10 cellular contexts compared by ENCODE assay signal in genomic region chr4:121139533-121140222, GRCh38. TPM values are rescaled to one million over a fixed set of nuclear protein-coding genes. Genes with fewer than 3 reads are reported as not detected.
DNase-seq lines count a peak whose midpoint lies in the region; ATAC-seq, FAIRE-seq and TF ChIP-seq lines count a peak whose summit lies in the region.
"Had no signal": no experiment of that assay in that cellular context is flagged by ENCODE, and none has a peak within 500 bp of the region (broad histone marks: within the 10 kb centered on the region; RNA-seq: fewer than 3 reads in every experiment).

No MANE protein-coding gene starts in this region.

- no peaks in the 10 kb centered on the region for H3K9me3 Mint-ChIP-seq in CD4-positive, alpha-beta T cell

- no peaks in the 10 kb centered on the region for H3K27me3 Mint-ChIP-seq in CD4-positive, alpha-beta T cell

- no peak; a peak in 1 of 4 replicates for TF ChIP-seq EP300 in GM12878 (IDR thresholded peaks at IDR 0.05; ENCODE audit: borderline replicate concordance in 1 of 2, control insufficient read depth in 1 of 2, low read depth in 2 of 2, low read length in 2 of 2)

- DNase-seq in CD4-positive, alpha-beta T cell: peak in 1 of 10 experiments; percentile 13
- DNase-seq in GM12878 (ENCODE audit: low read depth, low spot score): peak; percentile 25
- no peak for DNase-seq in NCI-H1417 (lab: John Stamatoyannopoulos, UW)
- no peak for DNase-seq in OCI-M2 (lab: John Stamatoyannopoulos, UW; ENCODE audit: unreplicated experiment)
- DNase-seq in frontal cortex (ENCODE audit: low spot score in 2 of 2): no peak
- DNase-seq in cortex of kidney (lab: John Stamatoyannopoulos, UW): no peak
- DNase-seq: colonic mucosa had no signal

- H3K27ac ChIP-seq in CD4-positive, alpha-beta T cell (ENCODE audit: low read depth, low read length): peak overlapping the region; percentile 53
- no peak overlapping the region for H3K27ac ChIP-seq in GM12878 (ENCODE audit: control insufficient read depth, insufficient read depth)
- H3K27ac ChIP-seq: colonic mucosa had no signal

- H3K36me3 ChIP-seq in GM12878 (ENCODE audit: control insufficient read depth in 2 of 2, insufficient read depth in 2 of 2, low read length in 1 of 2): no peaks in the 10 kb centered on the region
- H3K36me3 ChIP-seq: colonic mucosa had no signal

- CTCF ChIA-PET in CD4-positive, alpha-beta T cell (lab: Charles Lee): no interaction called here
- CTCF ChIA-PET in GM12878 (lab: Yijun Ruan, JAX): no interaction called here

- H2AFZ ChIP-seq in GM12878 (ENCODE audit: control insufficient read depth, low read depth, low read length): no peak overlapping the region

- RAD21 ChIA-PET in GM12878 (lab: Charles Lee; ENCODE audit: unreplicated experiment): no interaction called here

- no peaks in the 10 kb centered on the region for H3K36me3 Mint-ChIP-seq in CD4-positive, alpha-beta T cell (ENCODE audit: low read depth)

- in situ Hi-C loops in GM12878 (cut with MboI): no loop called here

- no peaks in the 10 kb centered on the region for H4K20me1 ChIP-seq in GM12878 (ENCODE audit: control insufficient read depth, insufficient read depth)

- ATAC-seq in CD4-positive, alpha-beta T cell (ENCODE audit: poor library complexity): peak; percentile 82
- ATAC-seq in GM19043 (IDR thresholded peaks at IDR 0.05; ENCODE audit: low read depth, unreplicated experiment) (peak; percentile 71), HG03108 (IDR thresholded peaks at IDR 0.05; ENCODE audit: unreplicated experiment) (peak; percentile 70), GM12878 (peak; percentile 87)

- TF ChIP-seq POLR2A in GM12878 (IDR thresholded peaks at IDR 0.05; ENCODE audit: low read depth, low read length): no peak

- POLR2A ChIA-PET in CD4-positive, alpha-beta T cell (lab: Charles Lee): interaction anchor here (0.5 to 1.3 kb wide), 2 partner anchors 14 to 104 kb away, joined by 3 to 5 read pairs; no protein-coding TSS in a partner anchor
- POLR2A ChIA-PET in GM12878 (lab: Charles Lee): no interaction called here

- no TSS peak for BruUV-seq in GM12878 (replicated peaks; lab: Mats Ljungman, UMichigan)

- peaks cover 57% of the 10 kb centered on the region for H3K4me1 Mint-ChIP-seq in CD4-positive, alpha-beta T cell (ENCODE audit: low read depth)

- no peaks in the 10 kb centered on the region for H3K79me2 ChIP-seq in GM12878 (ENCODE audit: control insufficient read depth, insufficient read depth, low read length)

- TF ChIP-seq RAD21 in GM12878 (IDR thresholded peaks at IDR 0.05; ENCODE audit: insufficient read depth, low read depth, low read length): no peak

- TF ChIP-seq CTCF in CD4-positive, alpha-beta T cell (IDR thresholded peaks at IDR 0.05): no peak
- TF ChIP-seq CTCF in GM12878 (IDR thresholded peaks at IDR 0.05 in 2 of 3, conservative IDR thresholded peaks at IDR 0.05 in 1 of 3; ENCODE audit: control insufficient read depth in 2 of 3, extremely low read depth in 1 of 3, insufficient read depth in 1 of 3, low read depth in 3 of 3, low read length in 3 of 3): no peak

- SMC1A ChIA-PET in GM12878 (lab: Charles Lee; ENCODE audit: uncharacterized antibody, unreplicated experiment): no interaction called here

- intact Hi-C loops in CD4-positive, alpha-beta T cell (cut with DNase I, micrococcal nuclease): loop anchor here (2.0 to 10.0 kb wide), 3 partner anchors 13 to 48 kb away; no protein-coding TSS in a partner anchor
- intact Hi-C loops in GM12878 (cut with micrococcal nuclease; ENCODE audit: unreplicated experiment): no loop called here

- no peak overlapping the region for H3K4me3 ChIP-seq in GM12878
- H3K4me3 ChIP-seq: colonic mucosa had no signal

- no peak for FAIRE-seq in GM12878 (lab: Jason Lieb, UNC)
- FAIRE-seq in frontal cortex (lab: Jason Lieb, UNC): no peak
- FAIRE-seq: RCC 7860 had no signal

- no peak overlapping the region for H3K9ac ChIP-seq in GM12878 (ENCODE audit: control insufficient read depth, insufficient read depth, low read length)

- H3K9me3 ChIP-seq in CD4-positive, alpha-beta T cell (ENCODE audit: control insufficient read depth, low read length): no peaks in the 10 kb centered on the region
- no peaks in the 10 kb centered on the region for H3K9me3 ChIP-seq in GM12878 (replicated peaks; ENCODE audit: control insufficient read depth, insufficient read depth, low read length)
- H3K9me3 ChIP-seq: colonic mucosa had no signal

- peaks cover 24% of the 10 kb centered on the region for H3K4me1 ChIP-seq in GM12878 (ENCODE audit: control insufficient read depth, insufficient read depth, low read length)
- H3K4me1 ChIP-seq: colonic mucosa had no signal

- no peaks in the 10 kb centered on the region for H3K27me3 ChIP-seq in CD4-positive, alpha-beta T cell (ENCODE audit: control insufficient read depth, insufficient read depth, low read length)
- H3K27me3 ChIP-seq in GM12878 (replicated peaks in 1 of 2; ENCODE audit: control insufficient read depth in 2 of 2, insufficient read depth in 2 of 2, low read length in 1 of 2): no peaks in the 10 kb centered on the region
- H3K27me3 ChIP-seq: colonic mucosa had no signal

- peak overlapping the region; percentile 85 for H3K27ac Mint-ChIP-seq in CD4-positive, alpha-beta T cell

- 58% methylated on average over 7 of the region's 7 CpGs for WGBS in GM12878 (ENCODE audit: insufficient coverage, insufficient replicate concordance, low lambda C conversion rate, missing lambda C conversion rate)

- H3K4me3 Mint-ChIP-seq in CD4-positive, alpha-beta T cell: peak overlapping the region; percentile 17

- peak overlapping the region; percentile 27 for H3K4me2 ChIP-seq in GM12878 (ENCODE audit: control insufficient read depth, insufficient read depth)

TF ChIP-seq in GM12878, 131 proteins besides CTCF, POLR2A, EP300 and RAD21 (continues in another document):
- TF ChIP-seq SMAD1 (IDR thresholded peaks at IDR 0.05; ENCODE audit: low read depth, partially characterized antibody) (no peak), BACH1 (IDR thresholded peaks at IDR 0.05; ENCODE audit: borderline replicate concordance) (no peak), GABPA (IDR thresholded peaks at IDR 0.05; ENCODE audit: low read depth) (no peak; the same call in 1 of the 2 replicates), TAF1 (IDR thresholded peaks at IDR 0.05; ENCODE audit: borderline replicate concordance, low read depth, low read length) (no peak), E2F4 (IDR thresholded peaks at IDR 0.05; ENCODE audit: low read depth, low read length) (no peak), RBBP5 (conservative IDR thresholded peaks at IDR 0.05) (no peak), IRF5 (IDR thresholded peaks at IDR 0.05; ENCODE audit: borderline replicate concordance) (no peak), RELA (IDR thresholded peaks at IDR 0.05; ENCODE audit: borderline replicate concordance, partially characterized antibody) (no peak), SMC3 (IDR thresholded peaks at IDR 0.05; ENCODE audit: borderline replicate concordance, low read length) (no peak), SMARCA5 (IDR thresholded peaks at IDR 0.05) (no peak)

RNA-seq across cellular contexts. Expression of gene TNIP3, which starts 24.4 kb away (rescaled TPM):
- under 1 TPM; 0.39 to 0.66 TPM for total RNA-seq in CD4-positive, alpha-beta T cell
- total RNA-seq in GM12878 (2013; cell fraction: nucleolus; rRNA removed): not detected in 2 replicates
- total RNA-seq in GM12878 (2014; rRNA removed) (0.65 and 0.73 TPM in 2 replicates), GM12878 (2014; rRNA removed; fragmentation: Illumina TruSeq; extraction: Trizol) (1.2 and 1.3 TPM in 2 replicates), GM12878 (2021) (0.56 and 0.62 TPM in 2 replicates), frontal cortex (under 0.01 TPM)
- polyA plus RNA-seq in GM12878 (2011; ENCODE audit: low read depth): 0.35 TPM
- polyA plus RNA-seq in GM12878 (2011; rRNA removed) (0.41 and 0.42 TPM in 2 replicates), GM12878 (2014; fragmentation: Illumina TruSeq; extraction: Trizol) (1.4 TPM in 2 replicates), GM12878 (2014; fragmentation: Nextera tagmentation; extraction: Ambion mirVana) (under 1 TPM; 0.21 to 0.60 TPM), GM12878 (2014; rRNA removed) (0.61 and 0.81 TPM in 2 replicates), GM12878 (2016; fragmentation: Nextera tagmentation; extraction: Ambion mirVana) (1 to 10 TPM in 1 of 2 experiments, under 1 TPM in 1; 0.77 to 1.0 TPM)
- 0.18 and 0.28 TPM in 2 replicates for polyA plus RNA-seq in GM12878 (2011; cell fraction: cytosol; rRNA removed)
- 0.23 and 0.25 TPM in 2 replicates for polyA plus RNA-seq in GM12878 (2011; cell fraction: nucleus; rRNA removed)
- 0.88 and 0.90 TPM in 2 replicates for polyA plus RNA-seq in GM12878 (2012)
- polyA minus RNA-seq in GM12878 (2011; rRNA and poly(A)+ RNA removed): 0.26 and 0.29 TPM in 2 replicates
- polyA minus RNA-seq in GM12878 (2011; cell fraction: cytosol; rRNA and poly(A)+ RNA removed): not detected in 2 replicates
- polyA minus RNA-seq in GM12878 (2011; cell fraction: nucleus; rRNA and poly(A)+ RNA removed): 0.24 TPM in 1 of 2 replicates, not detected in the other
